In the genomic region with DNA sequence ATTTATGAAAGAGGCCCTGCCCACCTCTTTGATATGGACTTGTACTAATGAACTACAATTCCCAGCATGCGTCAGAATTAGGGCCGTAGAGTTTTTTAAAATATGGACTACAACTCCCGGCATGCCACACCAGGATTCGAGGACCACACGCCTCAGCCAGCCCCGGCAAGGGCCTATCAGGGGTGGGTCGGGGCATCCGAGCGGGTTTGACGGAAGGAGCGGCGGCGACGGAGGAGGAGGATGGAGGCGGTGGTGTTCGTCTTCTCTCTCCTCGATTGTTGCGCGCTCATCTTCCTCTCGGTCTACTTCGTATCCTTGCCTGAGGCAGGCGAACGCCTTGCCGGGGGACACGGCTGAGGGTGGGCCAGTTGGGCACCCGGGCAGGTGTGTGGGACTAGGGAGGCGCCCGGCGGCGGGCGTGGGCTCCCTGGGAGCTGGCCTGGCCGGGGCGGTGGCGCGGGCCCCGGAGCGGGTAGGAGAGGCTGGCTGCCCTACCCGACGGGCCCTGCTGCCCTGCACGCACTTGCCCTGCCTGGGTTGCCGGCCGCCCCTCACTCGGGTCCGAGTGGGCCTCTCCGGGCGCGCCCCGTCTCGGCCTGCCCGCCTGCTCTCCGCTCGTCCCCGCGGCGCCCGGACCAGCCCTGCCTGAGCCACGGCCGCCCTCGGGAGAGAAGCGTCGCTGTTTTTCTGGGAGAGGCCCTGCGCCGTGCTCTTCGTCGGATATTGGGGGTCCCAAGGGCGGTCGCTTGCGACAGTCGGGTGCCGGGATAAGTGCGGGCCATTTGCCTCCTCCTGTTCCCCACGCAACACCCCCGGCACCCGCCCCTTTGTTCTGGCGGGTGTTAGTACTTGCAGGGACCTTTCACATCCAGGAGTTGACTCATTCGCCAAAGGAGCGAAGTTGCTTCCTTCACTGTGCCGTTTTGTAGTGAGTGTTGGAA, we compare ENCODE assay signal across 8 cellular contexts. TPM values are rescaled to one million over a fixed set of nuclear protein-coding genes. Genes with fewer than 3 reads are reported as not detected.
DNase-seq lines count a peak whose midpoint lies in the region; ATAC-seq, FAIRE-seq and TF ChIP-seq lines count a peak whose summit lies in the region.

A gene (plus strand): TSS at position 195 of the 941 bp plus-strand sequence. CDS start 46 bp downstream, at position 241.

- peak; percentile 98 for FAIRE-seq in GM12892 (lab: Jason Lieb, UNC)

- H3K4me1 ChIP-seq in upper lobe of right lung = peaks cover 33% of the 10 kb centered on the region

- ATAC-seq in HG02852 (IDR thresholded peaks at IDR 0.05; ENCODE audit: unreplicated experiment) (peak; percentile 98), left cardiac atrium (peak; percentile 98 to 99), upper lobe of right lung (peak; percentile 98)

- no peaks in the 10 kb centered on the region for H3K27me3 ChIP-seq in upper lobe of right lung

- peak within 1 kb of the TSS; percentile 87 for H3K4me3 ChIP-seq in upper lobe of right lung

- intact Hi-C loops in T-helper 1 cell treated with Interleukin-12 subunit alpha and Interleukin-12 subunit beta and Interleukin-4 antibody, amounts not matched to agents 30 ng/mL and 1 ng/mL, for 36 hours (cut with micrococcal nuclease) = loop anchor here (1.0 to 5.0 kb wide), 13 partner anchors 8 to 1715 kb away; a partner anchor contains a TSS
- intact Hi-C loops in left cardiac atrium (cut with DNase I) = no loop called here
- intact Hi-C loops in posterior vena cava (cut with DNase I) = loop anchor here in 1 of 2 donors (2.0 kb wide), 1 partner anchor 60 kb away; no protein-coding TSS in a partner anchor
- intact Hi-C loops in upper lobe of right lung (cut with DNase I) = no loop called here

- peak within 1 kb of the TSS; percentile 88 for H3K27ac ChIP-seq in upper lobe of right lung

- peak; percentile 87 for TF ChIP-seq POLR2A in GM12892 (IDR thresholded peaks at IDR 0.05; ENCODE audit: low read depth, low read length)

- H3K9me3 ChIP-seq in upper lobe of right lung = no peaks in the 10 kb centered on the region

- DNase-seq in GM12892 (ENCODE audit: insufficient read length) (peak; percentile 87), NCI-H146 (lab: John Stamatoyannopoulos, UW) (peak; percentile 95), amniotic epithelial cell (ENCODE audit: low read depth) (peak; percentile 94), left cardiac atrium (peak; percentile 92), posterior vena cava (ENCODE audit: low spot score) (peak; percentile 97), upper lobe of right lung (peak; percentile 96)

- peaks cover 4% of the 10 kb centered on the region for H3K36me3 ChIP-seq in upper lobe of right lung

- TF ChIP-seq CTCF in upper lobe of right lung (IDR thresholded peaks at IDR 0.05) = no peak

RNA-seq across cellular contexts. Expression of the gene that starts here (rescaled TPM):
- polyA plus RNA-seq in GM12892 (2012; ENCODE audit: missing spikeins) = 37.0 TPM
- total RNA-seq in T-helper 1 cell treated with Interleukin-12 subunit alpha and Interleukin-12 subunit beta and Interleukin-4 antibody, amounts not matched to agents 30 ng/mL and 1 ng/mL, for 36 hours = 42.9 and 44.9 TPM in 2 replicates
- total RNA-seq in left cardiac atrium (10 to 100 TPM; 32.3 to 32.8 TPM), posterior vena cava (10 to 100 TPM; 62.2 to 77.7 TPM), upper lobe of right lung (76.6 TPM)

Comparison
In these comparisons a context has a peak if more than half of its experiments do, and no peak if none do; other contexts are left out.
1. Peak in every context shown above with its lines: DNase-seq, ATAC-seq, H3K4me3 ChIP-seq and H3K27ac ChIP-seq.